In genomic region chr3:17233398-17233800, GRCh38 we compare ENCODE assay signal across 8 cellular contexts.
DNase-seq lines count a peak whose midpoint lies in the region; ATAC-seq and TF ChIP-seq lines count a peak whose summit lies in the region.

No MANE protein-coding gene starts in this region.

- H3K9me3 Mint-ChIP-seq in activated CD8-positive, alpha-beta memory T cell treated with anti-CD3 and anti-CD28 coated beads, Interleukin-2, amount 10 ng/mL, durations not matched to agents 7 days and 5 days (ENCODE audit: low read depth), result no peaks in the 10 kb centered on the region

- no peak overlapping the region for H3K27ac ChIP-seq in RWPE1

- no peak overlapping the region for H3K27ac Mint-ChIP-seq in activated CD8-positive, alpha-beta memory T cell treated with anti-CD3 and anti-CD28 coated beads, Interleukin-2, amount 10 ng/mL, durations not matched to agents 7 days and 5 days

- H3K27me3 Mint-ChIP-seq in activated CD8-positive, alpha-beta memory T cell treated with anti-CD3 and anti-CD28 coated beads, Interleukin-2, amount 10 ng/mL, durations not matched to agents 7 days and 5 days, result no peaks in the 10 kb centered on the region

- peak; percentile 98 for ATAC-seq in activated CD8-positive, alpha-beta memory T cell treated with anti-CD3 and anti-CD28 coated beads, Interleukin-2, amount 10 ng/mL, durations not matched to agents 7 days and 5 days
- peak; percentile 77 for ATAC-seq in GM21737 (IDR thresholded peaks at IDR 0.05; ENCODE audit: unreplicated experiment)

- peaks cover 18% of the 10 kb centered on the region for H3K4me1 Mint-ChIP-seq in activated CD8-positive, alpha-beta memory T cell treated with anti-CD3 and anti-CD28 coated beads, Interleukin-2, amount 10 ng/mL, durations not matched to agents 7 days and 5 days

- no peak overlapping the region for H3K4me3 Mint-ChIP-seq in activated CD8-positive, alpha-beta memory T cell treated with anti-CD3 and anti-CD28 coated beads, Interleukin-2, amount 10 ng/mL, durations not matched to agents 7 days and 5 days

- peaks cover 1% of the 10 kb centered on the region for H3K36me3 Mint-ChIP-seq in activated CD8-positive, alpha-beta memory T cell treated with anti-CD3 and anti-CD28 coated beads, Interleukin-2, amount 10 ng/mL, durations not matched to agents 7 days and 5 days

- CTCF ChIA-PET in activated CD8-positive, alpha-beta memory T cell treated with anti-CD3 and anti-CD28 coated beads, Interleukin-2, amount 10 ng/mL, durations not matched to agents 7 days and 5 days (lab: Charles Lee), result interaction anchor here (0.6 to 2.4 kb wide), 8 partner anchors 20 to 636 kb away, joined by 3 to 8 read pairs (median 3); no protein-coding TSS in a partner anchor
- CTCF ChIA-PET in RWPE1 (lab: Yijun Ruan, JAX), result no interaction called here

- H3K4me3 ChIP-seq in Jurkat, Clone E6-1 (ENCODE audit: low read length), result no peak overlapping the region

- DNase-seq in activated CD8-positive, alpha-beta memory T cell treated with anti-CD3 and anti-CD28 coated beads, Interleukin-2, amount 10 ng/mL, durations not matched to agents 7 days and 5 days, result peak; percentile 51
- DNase-seq in activated CD8-positive, alpha-beta memory T cell treated with anti-CD3 and anti-CD28 coated beads, Interleukin-2, amount 50 U/mL, for 48 hours, result no peak
- DNase-seq in Jurkat, Clone E6-1 (ENCODE audit: low read depth, low spot score), result peak; percentile 64
- peak; percentile 36 for DNase-seq in RWPE1 (ENCODE audit: low spot score)
- DNase-seq in astrocyte of the hippocampus (ENCODE audit: low read depth, low spot score), result peak; percentile 78
- DNase-seq in iPS DF 4.7 (ENCODE audit: extremely low read depth, low spot score), result peak; percentile 3
- peak; percentile 29 for DNase-seq in stimulated activated CD4-positive, alpha-beta T cell treated with anti-CD3 and anti-CD28 coated beads, Interleukin-15, amount 100 ng/mL, for 24 hours

- POLR2A ChIA-PET in RWPE1 (lab: Yijun Ruan, JAX; ENCODE audit: low non-redundant PET), result no interaction called here

- peak; percentile 51 for TF ChIP-seq CTCF in RWPE1 (conservative IDR thresholded peaks at IDR 0.05; ENCODE audit: low read depth)
